8 cellular contexts compared by ENCODE assay signal in genomic region chr16:19883296-19883951, GRCh38. TPM values are rescaled to one million over a fixed set of nuclear protein-coding genes. Genes with fewer than 3 reads are reported as not detected.
DNase-seq lines count a peak whose midpoint lies in the region; ATAC-seq and TF ChIP-seq lines count a peak whose summit lies in the region.

No MANE protein-coding gene starts in this region.

- H3K4me3 ChIP-seq in iPS-18a (ENCODE audit: low read length), result peak overlapping the region; percentile 78
- H3K4me3 ChIP-seq in skeletal muscle tissue (ENCODE audit: low read length in 3 of 3), result peak overlapping the region; percentile 78 to 85 (median 85)

- H3K9me3 ChIP-seq in iPS-18a (ENCODE audit: control insufficient read depth, low read depth, low read length) (no peaks in the 10 kb centered on the region), skeletal muscle tissue (ENCODE audit: control insufficient read depth in 3 of 3, low read length in 3 of 3) (no peaks in the 10 kb centered on the region)

- H3K36me3 ChIP-seq in iPS-18a (ENCODE audit: control insufficient read depth, low read depth, low read length) (peaks cover 8% of the 10 kb centered on the region), skeletal muscle tissue (ENCODE audit: control insufficient read depth in 3 of 3, insufficient read depth in 3 of 3, low read length in 3 of 3) (peaks cover 5 to 15% (median 6%) of the 10 kb centered on the region in 3 donors)

- peaks cover 12% of the 10 kb centered on the region for H3K27me3 ChIP-seq in iPS-18a (ENCODE audit: control insufficient read depth, insufficient read depth, low read length)
- no peaks in the 10 kb centered on the region for H3K27me3 ChIP-seq in skeletal muscle tissue (ENCODE audit: control insufficient read depth in 3 of 3, insufficient read depth in 3 of 3, low read length in 3 of 3)

- H3K9ac ChIP-seq in iPS-18a (ENCODE audit: low read length) (peak overlapping the region; percentile 79), skeletal muscle tissue (ENCODE audit: low read depth in 1 of 3, low read length in 3 of 3) (peak overlapping the region; percentile 81 to 97 (median 88))

- DNase-seq in activated T-cell treated with anti-CD3 and anti-CD28 coated beads, Interleukin-2, amount 50 U/mL, for 1 hour, result peak; percentile 35
- no peak for DNase-seq in activated T-cell treated with anti-CD3 and anti-CD28 coated beads for 4 hours
- DNase-seq in amygdala (lab: John Stamatoyannopoulos, UW), result peak in 53 of 56 donors; percentile 41 to 96 (median 73)
- no peak for DNase-seq in GM13977 (ENCODE audit: low spot score)
- DNase-seq in D341Med (ENCODE audit: low spot score), result no peak

- ATAC-seq in HG03520 (IDR thresholded peaks at IDR 0.05; ENCODE audit: unreplicated experiment), result no peak

- in situ Hi-C loops in GM13977 (cut with MboI; ENCODE audit: low pct_unique_long_range_greater_than_20kb, low sequenced_read_pairs, unreplicated experiment), result loop anchor here (10.0 kb wide), 1 partner anchor 279 kb away; no protein-coding TSS in a partner anchor

- no peak for TF ChIP-seq CTCF in GM13977 (IDR thresholded peaks at IDR 0.05; ENCODE audit: extremely low read depth, insufficient read depth, missing control alignments)

- H3K4me1 ChIP-seq in iPS-18a (ENCODE audit: control insufficient read depth, low read depth, low read length) (peaks cover 30% of the 10 kb centered on the region), skeletal muscle tissue (ENCODE audit: control insufficient read depth in 3 of 3, insufficient read depth in 3 of 3, low read length in 3 of 3) (peaks cover 39 to 50% (median 48%) of the 10 kb centered on the region in 3 donors)

- H3K27ac ChIP-seq in iPS-18a (ENCODE audit: low read length) (peak overlapping the region; percentile 85), skeletal muscle tissue (ENCODE audit: low read depth, low read length) (peak overlapping the region; percentile 89)

RNA-seq across cellular contexts. Expression of gene GPRC5B, which starts 1.2 kb away (rescaled TPM):
- total RNA-seq in skeletal muscle tissue, result 38.6 TPM

Comparison
In these comparisons a context has a peak if more than half of its experiments do, and no peak if none do; other contexts are left out.
1. DNase-seq: peak in activated T-cell treated with anti-CD3 and anti-CD28 coated beads, Interleukin-2, amount 50 U/mL, for 1 hour (single experiment) and amygdala (53 of 56); none in activated T-cell treated with anti-CD3 and anti-CD28 coated beads for 4 hours (single experiment), GM13977 (single experiment) and D341Med (single experiment).